10 cellular contexts compared by ENCODE assay signal in the genomic region with DNA sequence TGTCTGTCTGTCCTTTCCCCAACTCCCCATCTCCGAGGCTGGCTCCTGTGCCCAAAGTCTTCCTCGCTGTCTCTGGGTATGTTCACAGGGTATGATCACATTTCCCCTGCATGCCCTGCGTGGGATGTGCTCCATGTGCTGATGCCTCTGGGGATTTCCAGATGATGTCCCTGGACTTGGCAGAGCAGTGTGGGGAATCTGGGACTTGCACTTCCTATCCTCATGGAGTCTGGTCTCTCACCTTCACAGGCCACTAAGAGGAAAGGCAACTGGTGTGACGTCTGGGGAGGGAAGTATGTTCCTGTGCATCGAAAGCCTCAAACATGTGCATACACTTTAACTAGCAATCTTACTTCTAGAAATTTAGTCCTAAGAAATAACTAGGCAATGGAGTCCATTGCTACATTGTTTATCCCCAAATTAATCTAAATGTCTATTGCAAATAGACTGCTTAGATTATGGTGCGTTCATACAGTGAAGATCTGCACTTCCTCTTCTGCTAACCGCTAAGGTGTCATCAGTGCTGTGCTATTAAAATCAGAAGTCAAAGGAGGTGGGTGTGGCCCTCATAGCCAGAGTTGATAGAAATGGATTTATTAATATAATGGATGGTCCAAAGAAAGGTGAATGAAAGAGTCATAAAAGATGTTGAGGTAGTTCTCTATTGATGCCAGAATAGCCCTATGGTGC. TPM values are rescaled to one million over a fixed set of nuclear protein-coding genes. Genes with fewer than 3 reads are reported as not detected.
"Had no signal": no experiment of that assay in that cellular context is flagged by ENCODE, and none has a peak within 500 bp of the region (broad histone marks: within the 10 kb centered on the region; RNA-seq: fewer than 3 reads in every experiment).

No MANE protein-coding gene starts in this region.

- H3K27me3 ChIP-seq: foreskin keratinocyte, hepatocyte had no signal

- H3K27ac ChIP-seq: foreskin keratinocyte, hepatocyte, lower lobe of right lung, psoas muscle had no signal

- DNase-seq: foreskin keratinocyte; lower lobe of right lung; naive thymus-derived CD4-positive, alpha-beta T cell; psoas muscle; retina had no signal

- H3K4me3 Mint-ChIP-seq: dendritic cell treated with granulocyte-macrophage colony-stimulating factor and Interleukin-4, amounts not matched to agents 40 ng/mL and 50 ng/mL, for 4 days; naive thymus-derived CD4-positive, alpha-beta T cell; nephron progenitor cell; type B pancreatic cell had no signal

- H3K4me3 ChIP-seq: hepatocyte, lower lobe of right lung, psoas muscle had no signal

- H3K27ac Mint-ChIP-seq: dendritic cell treated with granulocyte-macrophage colony-stimulating factor and Interleukin-4, amounts not matched to agents 40 ng/mL and 50 ng/mL, for 4 days; naive thymus-derived CD4-positive, alpha-beta T cell; nephron progenitor cell had no signal

- H3K9me3 Mint-ChIP-seq: dendritic cell treated with granulocyte-macrophage colony-stimulating factor and Interleukin-4, amounts not matched to agents 40 ng/mL and 50 ng/mL, for 4 days; naive thymus-derived CD4-positive, alpha-beta T cell; nephron progenitor cell; type B pancreatic cell had no signal

- H3K4me2 ChIP-seq: hepatocyte had no signal

- H3K27me3 Mint-ChIP-seq: dendritic cell treated with granulocyte-macrophage colony-stimulating factor and Interleukin-4, amounts not matched to agents 40 ng/mL and 50 ng/mL, for 4 days; type B pancreatic cell had no signal

- H3K9me3 ChIP-seq: lower lobe of right lung, psoas muscle had no signal

- ATAC-seq: foreskin keratinocyte; lower lobe of right lung; naive thymus-derived CD4-positive, alpha-beta T cell; psoas muscle; sciatic nerve had no signal

- H3K36me3 Mint-ChIP-seq: naive thymus-derived CD4-positive, alpha-beta T cell had no signal

- H2AFZ ChIP-seq: hepatocyte had no signal

RNA-seq across cellular contexts. Expression of a gene that starts 20.8 kb away (rescaled TPM):
- polyA plus RNA-seq: naive thymus-derived CD4-positive, alpha-beta T cell had no signal
